12 cellular contexts compared by ENCODE assay signal in the genomic region with DNA sequence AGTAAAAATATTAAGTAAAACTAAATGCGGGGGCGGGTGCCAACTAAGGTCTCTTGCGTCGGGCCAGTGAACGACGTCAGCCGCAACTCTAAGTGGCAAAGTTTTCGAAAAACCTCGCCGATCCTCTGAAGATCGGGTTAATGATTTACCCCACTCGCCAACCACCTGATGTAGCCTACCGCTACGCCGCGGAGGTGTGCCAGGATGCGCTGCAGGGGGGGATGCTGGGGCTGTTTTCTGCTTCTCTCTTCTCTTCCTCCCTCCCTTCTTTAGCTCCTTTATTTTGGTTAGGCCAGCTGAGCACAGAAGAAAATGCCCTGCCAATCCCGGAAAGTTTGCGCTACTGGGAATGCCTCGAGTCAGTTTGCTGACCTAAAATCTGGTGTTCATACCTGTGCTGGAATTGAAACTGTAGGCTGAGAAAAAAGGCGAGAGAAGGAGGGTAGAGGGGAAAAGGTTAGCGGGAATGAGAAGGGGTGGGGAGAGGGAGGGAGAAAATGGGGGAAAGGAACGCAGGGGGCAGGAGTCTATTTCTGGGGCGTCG. TPM values are rescaled to one million over a fixed set of nuclear protein-coding genes. Genes with fewer than 3 reads are reported as not detected.
A peak's percentile ranks its signal among the peaks of the same experiment; 100 is the strongest.
DNase-seq lines count a peak whose midpoint lies in the region; TF ChIP-seq lines count a peak whose summit lies in the region.
"Had no signal": no experiment of that assay in that cellular context is flagged by ENCODE, and none has a peak within 500 bp of the region (broad histone marks: within the 10 kb centered on the region; RNA-seq: fewer than 3 reads in every experiment).

No MANE protein-coding gene starts in this region.

- H3K9me3 Mint-ChIP-seq in CD8-positive, alpha-beta memory T cell = peaks cover 5 to 26% (median 21%) of the 10 kb centered on the region in 5 donors
- H3K9me3 Mint-ChIP-seq in activated naive CD8-positive, alpha-beta T cell treated with anti-CD3 and anti-CD28 coated beads for 36 hours = peaks cover 3% of the 10 kb centered on the region

- H3K27me3 ChIP-seq in CD8-positive, alpha-beta memory T cell (ENCODE audit: insufficient read depth, low read length, poor library complexity, severe bottlenecking) = peaks cover 87% of the 10 kb centered on the region
- H3K27me3 ChIP-seq in muscle layer of colon (ENCODE audit: control insufficient read depth in 1 of 2, insufficient read depth in 2 of 2, low read length in 2 of 2) = peaks cover 87 to 90% of the 10 kb centered on the region in 2 donors

- peaks cover 92 to 94% of the 10 kb centered on the region in 2 donors for H3K27me3 Mint-ChIP-seq in CD8-positive, alpha-beta memory T cell
- peaks cover 97% of the 10 kb centered on the region for H3K27me3 Mint-ChIP-seq in activated naive CD8-positive, alpha-beta T cell treated with anti-CD3 and anti-CD28 coated beads for 36 hours

- H3K27ac ChIP-seq in CD8-positive, alpha-beta memory T cell (ENCODE audit: low read depth, low read length) = no peak overlapping the region
- no peak overlapping the region for H3K27ac ChIP-seq in muscle layer of colon (ENCODE audit: low read depth, low read length)
- H3K27ac ChIP-seq: upper lobe of left lung had no signal

- H3K4me1 ChIP-seq in CD8-positive, alpha-beta memory T cell (ENCODE audit: insufficient read depth, low read length) = peaks cover 22% of the 10 kb centered on the region
- H3K4me1 ChIP-seq in muscle layer of colon (ENCODE audit: insufficient read depth, low read length) = peaks cover 10% of the 10 kb centered on the region

- peak overlapping the region in 5 of 8 donors; percentile 13 to 77 (median 29) for H3K27ac Mint-ChIP-seq in CD8-positive, alpha-beta memory T cell
- no peak overlapping the region for H3K27ac Mint-ChIP-seq in activated naive CD8-positive, alpha-beta T cell treated with anti-CD3 and anti-CD28 coated beads for 36 hours

- no peaks in the 10 kb centered on the region for H3K36me3 ChIP-seq in CD8-positive, alpha-beta memory T cell (ENCODE audit: insufficient read depth, low read length)
- no peaks in the 10 kb centered on the region for H3K36me3 ChIP-seq in muscle layer of colon (ENCODE audit: insufficient read depth, low read length)
- H3K36me3 ChIP-seq: upper lobe of left lung had no signal

- no peaks in the 10 kb centered on the region for H3K9me3 ChIP-seq in CD8-positive, alpha-beta memory T cell (ENCODE audit: low read length)
- H3K9me3 ChIP-seq in muscle layer of colon (ENCODE audit: low read length) = no peaks in the 10 kb centered on the region
- H3K9me3 ChIP-seq: upper lobe of left lung had no signal

- H3K4me1 Mint-ChIP-seq in CD8-positive, alpha-beta memory T cell = peaks cover 20 to 38% (median 35%) of the 10 kb centered on the region in 3 donors
- peaks cover 40% of the 10 kb centered on the region for H3K4me1 Mint-ChIP-seq in activated naive CD8-positive, alpha-beta T cell treated with anti-CD3 and anti-CD28 coated beads for 36 hours

- CTCF ChIA-PET in CD8-positive, alpha-beta memory T cell (lab: Charles Lee) = interaction anchor here (0.5 kb wide), 1 partner anchor 173 kb away, joined by 3 read pairs; no protein-coding TSS in a partner anchor

- POLR2A ChIA-PET in CD8-positive, alpha-beta memory T cell (lab: Charles Lee) = interaction anchor here (0.7 kb wide), 1 partner anchor 131 kb away, joined by 3 read pairs; no protein-coding TSS in a partner anchor

- H3K36me3 Mint-ChIP-seq in CD8-positive, alpha-beta memory T cell = peaks cover 0 to 3% (median 0%) of the 10 kb centered on the region in 3 donors
- no peaks in the 10 kb centered on the region for H3K36me3 Mint-ChIP-seq in activated naive CD8-positive, alpha-beta T cell treated with anti-CD3 and anti-CD28 coated beads for 36 hours

- no peak for TF ChIP-seq CTCF in GM20000 (IDR thresholded peaks at IDR 0.05; ENCODE audit: extremely low read depth, missing control alignments)

- H3K4me3 Mint-ChIP-seq in CD8-positive, alpha-beta memory T cell = peak overlapping the region; percentile 15 to 70 (median 54)
- peak overlapping the region; percentile 80 for H3K4me3 Mint-ChIP-seq in activated naive CD8-positive, alpha-beta T cell treated with anti-CD3 and anti-CD28 coated beads for 36 hours

- no peak overlapping the region for H3K4me3 ChIP-seq in CD8-positive, alpha-beta memory T cell (ENCODE audit: low read length)
- H3K4me3 ChIP-seq in muscle layer of colon (ENCODE audit: low read depth in 1 of 2, low read length in 2 of 2) = peak overlapping the region; percentile 14 to 31

- H3K9ac ChIP-seq in muscle layer of colon (ENCODE audit: low read length) = no peak overlapping the region

- DNase-seq in CD8-positive, alpha-beta memory T cell = no peak
- DNase-seq in GM20000 (ENCODE audit: low spot score) = peak; percentile 39
- DNase-seq in activated naive CD8-positive, alpha-beta T cell treated with anti-CD3 and anti-CD28 coated beads for 36 hours = no peak
- no peak for DNase-seq in cerebellar nuclear complex (lab: John Stamatoyannopoulos, UW)
- DNase-seq in mucosa of gallbladder (ENCODE audit: low spot score) = no peak
- no peak for DNase-seq in SIG-M5 treated with dmso at 0.1 percent for 504 hours (lab: John Stamatoyannopoulos, UW; ENCODE audit: unreplicated experiment)
- no peak for DNase-seq in MV-4-11 (lab: John Stamatoyannopoulos, UW)
- DNase-seq: DMS 273 treated with DMSO at 0.1 percent for 48 hours, mesenchymal stem cell had no signal

RNA-seq across cellular contexts. Expression of gene FOXB1, which starts 7.5 kb away (rescaled TPM):
- total RNA-seq in CD8-positive, alpha-beta memory T cell = under 1 TPM; 0.33 to 0.37 TPM
- polyA plus RNA-seq in CD8-positive, alpha-beta memory T cell = 0.10 TPM
- under 1 TPM; 0.14 to 0.29 TPM for total RNA-seq in activated naive CD8-positive, alpha-beta T cell treated with anti-CD3 and anti-CD28 coated beads for 36 hours
- total RNA-seq in mucosa of gallbladder = not detected
- total RNA-seq: upper lobe of left lung had no signal
- polyA plus RNA-seq: esophagus had no signal
